7 cellular contexts compared by ENCODE assay signal in genomic region chr18:12726774-12727550, GRCh38. TPM values are rescaled to one million over a fixed set of nuclear protein-coding genes. Genes with fewer than 3 reads are reported as not detected.
DNase-seq lines count a peak whose midpoint lies in the region; FAIRE-seq and TF ChIP-seq lines count a peak whose summit lies in the region.

No MANE protein-coding gene starts in this region.

- H3K27me3 Mint-ChIP-seq in astrocyte (ENCODE audit: low read depth, unreplicated experiment): no peaks in the 10 kb centered on the region

- no peaks in the 10 kb centered on the region for H3K27me3 ChIP-seq in astrocyte (ENCODE audit: insufficient read depth, low read length)

- no peaks in the 10 kb centered on the region for H3K79me2 ChIP-seq in astrocyte (ENCODE audit: insufficient read depth, low read length)

- H3K4me3 Mint-ChIP-seq in astrocyte (ENCODE audit: unreplicated experiment): no peak overlapping the region

- no peak overlapping the region for H3K4me2 ChIP-seq in astrocyte (ENCODE audit: low read length)

- peaks cover 15% of the 10 kb centered on the region for H3K36me3 Mint-ChIP-seq in astrocyte (ENCODE audit: low read depth, unreplicated experiment)

- CTCF ChIA-PET in GM10248 (lab: Yijun Ruan, JAX): interaction anchor here (0.7 to 7.7 kb wide), 28 partner anchors 8 to 434 kb away, joined by 3 to 100 read pairs (median 4); partner anchors contain the start of gene PTPN2

- H2AFZ ChIP-seq in astrocyte (ENCODE audit: low read depth, low read length): no peak overlapping the region

- peaks cover 3% of the 10 kb centered on the region for H3K4me1 Mint-ChIP-seq in astrocyte (ENCODE audit: low read depth, unreplicated experiment)

- POLR2A ChIA-PET in GM10248 (lab: Yijun Ruan, JAX): no interaction called here

- no peak overlapping the region for H3K4me3 ChIP-seq in astrocyte (ENCODE audit: insufficient read depth, low read depth, low read length)
- H3K4me3 ChIP-seq in skeletal muscle cell (ENCODE audit: low read depth, low read length): no peak overlapping the region

- H3K4me1 ChIP-seq in astrocyte (ENCODE audit: insufficient read depth, low read length): no peaks in the 10 kb centered on the region

- FAIRE-seq in astrocyte (lab: Jason Lieb, UNC): peak; percentile 29

- no peak overlapping the region for H3K9ac ChIP-seq in astrocyte (ENCODE audit: low read length)

- H3K9me3 ChIP-seq in astrocyte (ENCODE audit: insufficient read depth, low read depth, low read length): no peaks in the 10 kb centered on the region

- H3K36me3 ChIP-seq in astrocyte (ENCODE audit: insufficient read depth, low read length): peaks cover 18% of the 10 kb centered on the region

- no peaks in the 10 kb centered on the region for H4K20me1 ChIP-seq in astrocyte (ENCODE audit: insufficient read depth, low read length)

- H3K9me3 Mint-ChIP-seq in astrocyte (ENCODE audit: unreplicated experiment): peaks cover 11% of the 10 kb centered on the region

- H3K27ac ChIP-seq in astrocyte (ENCODE audit: low read depth, low read length): no peak overlapping the region

- H3K27ac Mint-ChIP-seq in astrocyte (ENCODE audit: unreplicated experiment): no peak overlapping the region

- DNase-seq in GM10248 (ENCODE audit: extremely low spot score) (peak; percentile 72), NCI-H1092 (lab: John Stamatoyannopoulos, UW) (peak; percentile 2), T-helper 1 cell (peak in 4 of 5 donors; percentile 33 to 65 (median 56)), astrocyte (ENCODE audit: low read depth) (peak; percentile 27), hippocampal formation (lab: John Stamatoyannopoulos, UW) (peak; percentile 48 to 72), skeletal muscle cell (ENCODE audit: low read depth) (peak; percentile 19), mesenteric fat pad (ENCODE audit: low spot score) (no peak)

- TF ChIP-seq CTCF in GM10248 (IDR thresholded peaks at IDR 0.05; ENCODE audit: control extremely low read depth, extremely low read depth, low read depth, missing control alignments): peak; percentile 83
- TF ChIP-seq CTCF in astrocyte (IDR thresholded peaks at IDR 0.05; ENCODE audit: insufficient read depth, low read depth, low read length): peak; percentile 94

RNA-seq across cellular contexts. Expression of gene PSMG2, which starts 24.1 kb away (rescaled TPM):
- total RNA-seq in astrocyte (57.4 and 60.1 TPM in 2 replicates), mesenteric fat pad (73.0 TPM)

RNA-seq across cellular contexts. Expression of gene CEP76, which starts 24.4 kb away (rescaled TPM):
- total RNA-seq in astrocyte (7.5 and 9.5 TPM in 2 replicates), mesenteric fat pad (8.2 TPM)
